ENCODE assay signal across 8 cellular contexts in genomic region chr5:159262859-159263568, GRCh38. TPM values are rescaled to one million over a fixed set of nuclear protein-coding genes. Genes with fewer than 3 reads are reported as not detected.
DNase-seq lines count a peak whose midpoint lies in the region; ATAC-seq lines count a peak whose summit lies in the region.

Gene UBLCP1, plus strand, starts transcription at chr5:159263290. Its CDS starts 5,626 bp downstream, at chr5:159268916.

- H3K4me3 Mint-ChIP-seq in effector memory CD8-positive, alpha-beta T cell, result peak within 1 kb of the TSS; percentile 87 to 93
- H3K4me3 Mint-ChIP-seq in memory B cell, result peak within 1 kb of the TSS; percentile 88

- peaks cover 33 to 51% of the 10 kb centered on the region in 2 donors for H3K4me1 Mint-ChIP-seq in effector memory CD8-positive, alpha-beta T cell (ENCODE audit: low read depth in 2 of 2)
- H3K4me1 Mint-ChIP-seq in memory B cell, result peaks cover 13% of the 10 kb centered on the region

- H3K36me3 Mint-ChIP-seq in effector memory CD8-positive, alpha-beta T cell (ENCODE audit: insufficient read depth), result peaks cover 16% of the 10 kb centered on the region
- H3K36me3 Mint-ChIP-seq in memory B cell, result peaks cover 17% of the 10 kb centered on the region

- no peaks in the 10 kb centered on the region for H3K9me3 Mint-ChIP-seq in effector memory CD8-positive, alpha-beta T cell
- H3K9me3 Mint-ChIP-seq in memory B cell, result peaks cover 3% of the 10 kb centered on the region

- H3K27me3 Mint-ChIP-seq in effector memory CD8-positive, alpha-beta T cell, result no peaks in the 10 kb centered on the region
- H3K27me3 Mint-ChIP-seq in memory B cell, result no peaks in the 10 kb centered on the region

- DNase-seq in COLO668 (lab: John Stamatoyannopoulos, UW; ENCODE audit: unreplicated experiment), result peak; percentile 71
- peak; percentile 91 for DNase-seq in HT-29 (ENCODE audit: low spot score)
- peak; percentile 85 for DNase-seq in NOMO-1 treated with DMSO at 0.1 percent for 48 hours (lab: John Stamatoyannopoulos, UW; ENCODE audit: unreplicated experiment)
- peak; percentile 62 to 66 for DNase-seq in activated CD8-positive, alpha-beta memory T cell treated with anti-CD3 and anti-CD28 coated beads for 4 hours (ENCODE audit: low read depth in 2 of 2)
- DNase-seq in effector memory CD8-positive, alpha-beta T cell, result peak; percentile 70
- DNase-seq in memory B cell (ENCODE audit: low spot score in 2 of 2), result peak; percentile 77
- peak; percentile 53 for DNase-seq in stimulated activated CD8-positive, alpha-beta memory T cell treated with anti-CD3 and anti-CD28 coated beads, Interleukin-12 subunit alpha, Interleukin-12 subunit beta, amount 100 ng/mL, for 24 hours (ENCODE audit: extremely low read depth)

- H3K27ac Mint-ChIP-seq in effector memory CD8-positive, alpha-beta T cell, result peak within 1 kb of the TSS; percentile 95 to 97
- H3K27ac Mint-ChIP-seq in memory B cell, result peak within 1 kb of the TSS; percentile 97

- ATAC-seq in GM21360 (IDR thresholded peaks at IDR 0.05; ENCODE audit: unreplicated experiment) (peak; percentile 87), memory B cell (ENCODE audit: low read depth) (peak; percentile 85)
- ATAC-seq in effector memory CD8-positive, alpha-beta T cell (replicated peaks), result peak; percentile 83

RNA-seq across cellular contexts. Expression of gene UBLCP1, which starts in this region (rescaled TPM):
- total RNA-seq in HT-29 (2014; rRNA removed; shearing (Covaris generic)), result 3.2 and 3.7 TPM in 2 replicates

Comparison
In these comparisons a context has a peak if more than half of its experiments do, and no peak if none do; other contexts are left out.
1. Peak in every context shown above with its lines: DNase-seq and ATAC-seq.